ENCODE assay signal across 15 cellular contexts in the genomic region with DNA sequence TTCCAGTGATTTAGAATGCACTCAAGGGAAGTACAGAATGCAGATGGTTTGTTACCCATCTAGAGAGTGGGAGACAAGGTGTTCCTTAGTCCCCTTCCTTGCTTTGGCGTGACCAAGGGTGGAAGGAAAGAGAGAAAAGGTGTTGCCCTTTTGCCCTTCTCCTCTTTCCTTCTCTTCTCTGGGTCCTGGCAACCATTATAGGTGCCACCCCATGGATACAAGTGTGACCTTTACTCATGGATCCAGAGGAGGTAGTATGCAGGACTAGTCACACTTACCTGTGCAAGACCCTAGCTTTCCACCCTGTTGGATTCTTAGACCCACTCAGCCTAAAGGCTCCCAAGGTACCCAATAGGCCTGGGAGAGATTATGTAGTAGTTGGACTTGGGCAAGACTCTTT. TPM values are rescaled to one million over a fixed set of nuclear protein-coding genes. Genes with fewer than 3 reads are reported as not detected.
DNase-seq lines count a peak whose midpoint lies in the region; ATAC-seq and TF ChIP-seq lines count a peak whose summit lies in the region.
"Had no signal": no experiment of that assay in that cellular context is flagged by ENCODE, and none has a peak within 500 bp of the region (broad histone marks: within the 10 kb centered on the region; RNA-seq: fewer than 3 reads in every experiment).

No MANE protein-coding gene starts in this region.

- H3K23ac ChIP-seq in neuronal stem cell (ENCODE audit: low read depth, low read length, poor library complexity) (no peak overlapping the region), H9 (ENCODE audit: insufficient read length, low read depth, low read length) (no peak overlapping the region)

- H3K23me2 ChIP-seq in H9 (ENCODE audit: insufficient read length, low read depth, low read length, poor library complexity, severe bottlenecking) = no peaks in the 10 kb centered on the region

- H3K14ac ChIP-seq in neuronal stem cell (ENCODE audit: low read length) = no peak overlapping the region
- H3K14ac ChIP-seq in H9 (ENCODE audit: insufficient read depth, low read length) = no peak overlapping the region

- DNase-seq in NCI-H2227 (lab: John Stamatoyannopoulos, UW; ENCODE audit: unreplicated experiment) (peak; percentile 57), NCI-H2227 treated with DMSO at 0.1 percent for 48 hours (lab: John Stamatoyannopoulos, UW) (no peak), NCI-H1105 (lab: John Stamatoyannopoulos, UW) (peak; percentile 3), endodermal cell (no peak), neuronal stem cell (ENCODE audit: low spot score) (peak; percentile 21), posterior cingulate gyrus (no peak), lower lobe of right lung (no peak), H9 (no peak)
- DNase-seq: activated CD8-positive, alpha-beta memory T cell treated with anti-CD3 and anti-CD28 coated beads, Interleukin-2, amount 50 U/mL, for 48 hours; GDM1; heart right ventricle; NCI-H524; SIG-M5 had no signal

- H3K36me3 Mint-ChIP-seq in endodermal cell (ENCODE audit: low read depth) (peaks cover 6% of the 10 kb centered on the region), H9 (ENCODE audit: insufficient read depth in 1 of 3, low read depth in 3 of 3) (peaks cover 12 to 53% (median 48%) of the 10 kb centered on the region in 3 experiments)

- H3K27ac Mint-ChIP-seq in endodermal cell (no peak overlapping the region), H9 (no peak overlapping the region)
- H3K27ac Mint-ChIP-seq: activated naive CD8-positive, alpha-beta T cell treated with anti-CD3 and anti-CD28 coated beads for 36 hours; WTC11 had no signal

- no peak overlapping the region for H2BK20ac ChIP-seq in H9 (ENCODE audit: low read depth, low read length, poor library complexity, severe bottlenecking)

- H3K4me3 Mint-ChIP-seq in endodermal cell = no peak overlapping the region
- H3K4me3 Mint-ChIP-seq in H9 = no peak overlapping the region
- H3K4me3 Mint-ChIP-seq: activated naive CD8-positive, alpha-beta T cell treated with anti-CD3 and anti-CD28 coated beads for 36 hours; WTC11 had no signal

- H3K4ac ChIP-seq in neuronal stem cell (ENCODE audit: low read length) (no peak overlapping the region), H9 (ENCODE audit: low read depth, low read length) (no peak overlapping the region)

- TF ChIP-seq CTCF in endodermal cell (conservative IDR thresholded peaks at IDR 0.05) (no peak), lower lobe of right lung (IDR thresholded peaks at IDR 0.05) (no peak), H9 (conservative IDR thresholded peaks at IDR 0.05) (no peak)

- ATAC-seq in lower lobe of right lung = no peak
- ATAC-seq: heart right ventricle, WTC11 had no signal

- no peak overlapping the region for H4K91ac ChIP-seq in neuronal stem cell (ENCODE audit: low read depth, low read length, poor library complexity)
- H4K91ac ChIP-seq in H9 (ENCODE audit: insufficient read length, low read depth, low read length) = no peak overlapping the region

- no peaks in the 10 kb centered on the region for H3K79me1 ChIP-seq in neuronal stem cell (ENCODE audit: low read depth, low read length)
- H3K79me1 ChIP-seq in H9 (ENCODE audit: insufficient read depth, low read depth, low read length, poor library complexity, severe bottlenecking) = no peaks in the 10 kb centered on the region

- no peak overlapping the region for H4K5ac ChIP-seq in H9 (ENCODE audit: insufficient read length, low read depth, low read length)

- H3K27me3 Mint-ChIP-seq in endodermal cell (ENCODE audit: insufficient read depth) (peaks cover 18% of the 10 kb centered on the region), H9 (ENCODE audit: low read depth) (peaks cover 12% of the 10 kb centered on the region)
- H3K27me3 Mint-ChIP-seq: activated naive CD8-positive, alpha-beta T cell treated with anti-CD3 and anti-CD28 coated beads for 36 hours had no signal

- H3K4me2 ChIP-seq in neuronal stem cell (ENCODE audit: insufficient read depth, low read length, poor library complexity, severe bottlenecking) = no peak overlapping the region
- H3K4me2 ChIP-seq in H9 (ENCODE audit: insufficient read depth, insufficient read length, low read length) = no peak overlapping the region

- H3K4me3 ChIP-seq in endodermal cell (ENCODE audit: low read length) (peak overlapping the region; percentile 49), neuronal stem cell (ENCODE audit: low read length in 2 of 2) (no peak overlapping the region), lower lobe of right lung (no peak overlapping the region)
- H3K4me3 ChIP-seq: heart right ventricle had no signal

- peaks cover 82% of the 10 kb centered on the region for H3K9me3 Mint-ChIP-seq in endodermal cell
- H3K9me3 Mint-ChIP-seq in H9 = peaks cover 75 to 76% of the 10 kb centered on the region in 2 experiments

- no peaks in the 10 kb centered on the region for H3K4me1 Mint-ChIP-seq in endodermal cell
- H3K4me1 Mint-ChIP-seq in H9 = no peaks in the 10 kb centered on the region
- H3K4me1 Mint-ChIP-seq: activated naive CD8-positive, alpha-beta T cell treated with anti-CD3 and anti-CD28 coated beads for 36 hours; WTC11 had no signal

- H2BK5ac ChIP-seq in neuronal stem cell (ENCODE audit: low read length) (no peak overlapping the region), H9 (ENCODE audit: insufficient read length, low read length) (no peak overlapping the region)

- H3T11ph ChIP-seq in H9 (ENCODE audit: low read length) = no peak overlapping the region

- H3K36me3 ChIP-seq in endodermal cell (ENCODE audit: control insufficient read depth, insufficient read depth, low read length) = no peaks in the 10 kb centered on the region
- no peaks in the 10 kb centered on the region for H3K36me3 ChIP-seq in neuronal stem cell (replicated peaks in 1 of 2; ENCODE audit: control insufficient read depth in 2 of 2, insufficient read depth in 2 of 2, low read length in 2 of 2)
- no peaks in the 10 kb centered on the region for H3K36me3 ChIP-seq in lower lobe of right lung

- H4K8ac ChIP-seq in neuronal stem cell (ENCODE audit: low read depth, low read length) (no peak overlapping the region), H9 (replicated peaks; ENCODE audit: insufficient read length, low read depth, low read length) (no peak overlapping the region)

- H2BK15ac ChIP-seq in neuronal stem cell (ENCODE audit: low read length) = no peak overlapping the region
- H2BK15ac ChIP-seq in H9 (ENCODE audit: low read depth, low read length) = no peak overlapping the region

- H2BK12ac ChIP-seq in neuronal stem cell (ENCODE audit: low read length) = no peak overlapping the region
- no peak overlapping the region for H2BK12ac ChIP-seq in H9 (ENCODE audit: insufficient read length, low read depth, low read length)

- H2BK120ac ChIP-seq in neuronal stem cell (ENCODE audit: low read depth, low read length) = no peak overlapping the region
- H2BK120ac ChIP-seq in H9 (ENCODE audit: low read depth, low read length, poor library complexity, severe bottlenecking) = no peak overlapping the region

- H3K27me3 ChIP-seq in endodermal cell (ENCODE audit: control insufficient read depth, insufficient read depth, low read length, poor library complexity, severe bottlenecking) (no peaks in the 10 kb centered on the region), neuronal stem cell (ENCODE audit: control insufficient read depth in 3 of 3, insufficient read depth in 3 of 3, low read depth in 1 of 3, low read length in 3 of 3) (peaks cover 0 to 2% (median 0%) of the 10 kb centered on the region in 3 experiments), lower lobe of right lung (ENCODE audit: low read depth) (no peaks in the 10 kb centered on the region), H9 (ENCODE audit: insufficient read depth, low read length) (no peaks in the 10 kb centered on the region)
- H3K27me3 ChIP-seq: heart right ventricle had no signal

- no peak overlapping the region for H3K9ac ChIP-seq in endodermal cell (ENCODE audit: extremely low read depth, low read length, poor library complexity, severe bottlenecking)
- H3K9ac ChIP-seq in neuronal stem cell (ENCODE audit: low read depth, low read length, poor library complexity) = no peak overlapping the region
- no peak overlapping the region for H3K9ac ChIP-seq in H9 (ENCODE audit: extremely low read depth, insufficient read length, low read length)

- H2AK5ac ChIP-seq in neuronal stem cell (ENCODE audit: low read depth, low read length) (no peak overlapping the region), H9 (ENCODE audit: insufficient read length, low read length) (no peak overlapping the region)

- H2AFZ ChIP-seq in neuronal stem cell (ENCODE audit: low read length) (no peak overlapping the region), H9 (ENCODE audit: low read length) (no peak overlapping the region)

- 60% methylated on average over 1 of the region's 1 CpG; no CpG with 5 or more reads in 1 of the 2 experiments for WGBS in endodermal cell (ENCODE audit: insufficient coverage in 1 of 2, insufficient read length in 1 of 2), 2 experiments
- no CpG with 5 or more reads among the region's 1 CpG for WGBS in neuronal stem cell (ENCODE audit: extremely low coverage in 2 of 2, insufficient read length in 2 of 2, insufficient replicate concordance in 1 of 2), 2 donors
- WGBS in H9 (ENCODE audit: extremely low coverage, insufficient read length, low lambda C conversion rate) = no CpG with 5 or more reads among the region's 1 CpG

- peaks cover 62% of the 10 kb centered on the region for H3K9me3 ChIP-seq in endodermal cell (ENCODE audit: control insufficient read depth, low read length)
- peaks cover 20 to 62% of the 10 kb centered on the region in 2 donors for H3K9me3 ChIP-seq in neuronal stem cell (replicated peaks in 1 of 2; ENCODE audit: control insufficient read depth in 2 of 2, insufficient read depth in 1 of 2, low read depth in 1 of 2, low read length in 2 of 2)
- peaks cover 73% of the 10 kb centered on the region for H3K9me3 ChIP-seq in lower lobe of right lung
- peaks cover 62% of the 10 kb centered on the region for H3K9me3 ChIP-seq in H9 (ENCODE audit: control insufficient read depth, low read depth, low read length)

- H3K56ac ChIP-seq in H9 (ENCODE audit: insufficient read length, low read depth, low read length) = no peak overlapping the region

- H4K20me1 ChIP-seq in H9 (ENCODE audit: control insufficient read depth, insufficient read depth, insufficient read length) = no peaks in the 10 kb centered on the region

- H3K18ac ChIP-seq in neuronal stem cell (ENCODE audit: low read length) (no peak overlapping the region), H9 (ENCODE audit: insufficient read length, low read depth, low read length) (no peak overlapping the region)

- no peaks in the 10 kb centered on the region for H3K4me1 ChIP-seq in endodermal cell (ENCODE audit: control insufficient read depth, insufficient read depth, low read length)
- no peaks in the 10 kb centered on the region for H3K4me1 ChIP-seq in neuronal stem cell (ENCODE audit: control insufficient read depth in 2 of 2, insufficient read depth in 1 of 2, low read depth in 1 of 2, low read length in 2 of 2)
- no peaks in the 10 kb centered on the region for H3K4me1 ChIP-seq in lower lobe of right lung
- no peaks in the 10 kb centered on the region for H3K4me1 ChIP-seq in H9 (ENCODE audit: insufficient read depth, low read length)
- H3K4me1 ChIP-seq: heart right ventricle had no signal

- intact Hi-C loops in posterior cingulate gyrus (cut with DNase I) = no loop called here
- intact Hi-C loops in lower lobe of right lung (cut with DNase I) = no loop called here

- no peaks in the 10 kb centered on the region for H3K79me2 ChIP-seq in H9 (ENCODE audit: insufficient read depth, low read length)

- H3K27ac ChIP-seq in endodermal cell (ENCODE audit: low read depth, low read length) (no peak overlapping the region), neuronal stem cell (replicated peaks; ENCODE audit: low read length) (no peak overlapping the region), lower lobe of right lung (no peak overlapping the region), H9 (ENCODE audit: insufficient read length, low read depth, low read length) (no peak overlapping the region)
- H3K27ac ChIP-seq: heart right ventricle had no signal

RNA-seq across cellular contexts. Expression of gene RBFA, which starts 11.6 kb away (rescaled TPM):
- total RNA-seq in endodermal cell (10 to 100 TPM; 16.6 to 27.6 TPM), lower lobe of right lung (14.8 TPM), H9 (2021) (39.4 and 42.5 TPM in 2 replicates)
- 26.5 TPM for polyA plus RNA-seq in endodermal cell (2013, experiment 1 of 2)
- polyA plus RNA-seq in endodermal cell (2013, experiment 2 of 2) = 24.5 TPM
- 19.9 TPM for polyA plus RNA-seq in neuronal stem cell (2013, experiment 1 of 2)
- 19.0 TPM for polyA plus RNA-seq in neuronal stem cell (2013, experiment 2 of 2)

RNA-seq across cellular contexts. Expression of gene TXNL4A, which starts 34.2 kb away (rescaled TPM):
- 100 to 1,000 TPM; 117 to 138 TPM for total RNA-seq in endodermal cell
- polyA plus RNA-seq in endodermal cell (2013, experiment 1 of 2) = 151 TPM
- polyA plus RNA-seq in endodermal cell (2013, experiment 2 of 2) = 154 TPM
- 113 TPM for polyA plus RNA-seq in neuronal stem cell (2013, experiment 1 of 2)
- polyA plus RNA-seq in neuronal stem cell (2013, experiment 2 of 2) = 115 TPM
- 78.7 TPM for total RNA-seq in lower lobe of right lung
- 163 and 164 TPM in 2 replicates for total RNA-seq in H9 (2021)

RNA-seq across cellular contexts. Expression of gene HSBP1L1, which starts 58.2 kb away (rescaled TPM):
- total RNA-seq in endodermal cell (1 to 10 TPM; 2.6 to 2.7 TPM), lower lobe of right lung (46.6 TPM), H9 (2021) (0.46 TPM in 1 of 2 replicates, not detected in the other)
- 4.1 TPM for polyA plus RNA-seq in endodermal cell (2013, experiment 1 of 2)
- 2.8 TPM for polyA plus RNA-seq in endodermal cell (2013, experiment 2 of 2)
- 2.1 TPM for polyA plus RNA-seq in neuronal stem cell (2013, experiment 1 of 2)
- polyA plus RNA-seq in neuronal stem cell (2013, experiment 2 of 2) = 2.0 TPM

Comparison
In these comparisons a context has a peak if more than half of its experiments do, and no peak if none do; other contexts are left out.
1. DNase-seq: peak in NCI-H2227 (single experiment), NCI-H1105 (single experiment) and neuronal stem cell (single experiment); none in NCI-H2227 treated with DMSO at 0.1 percent for 48 hours (single experiment), endodermal cell (single experiment), posterior cingulate gyrus (0 of 10), lower lobe of right lung (single experiment) and H9 (single experiment).
2. RNA of gene HSBP1L1, which starts 58.2 kb away (total RNA-seq): 46.6 TPM in lower lobe of right lung (single experiment); 2.6 to 2.7 TPM in endodermal cell and 0.46 TPM in H9; every median in the first group is over 10 times any median in the second.